In genomic region chr6:133958782-133959181, GRCh38 we compare ENCODE assay signal across 13 cellular contexts.
"Had no signal": no experiment of that assay in that cellular context is flagged by ENCODE, and none has a peak within 500 bp of the region (broad histone marks: within the 10 kb centered on the region; RNA-seq: fewer than 3 reads in every experiment).

No MANE protein-coding gene starts in this region.

- H3K27me3 Mint-ChIP-seq: activated naive CD4-positive, alpha-beta T cell treated with anti-CD3 and anti-CD28 coated beads, Interleukin-2, amount 50 U/mL, for 24 hours; naive thymus-derived CD8-positive, alpha-beta T cell; stimulated activated memory B cell treated with anti-CD40 and anti-IgM and Interleukin-4, amounts not matched to agents 10 μg/mL and 1 μg/mL and 100 μg/mL, for 72 hours had no signal

- H3K36me3 Mint-ChIP-seq: naive thymus-derived CD8-positive, alpha-beta T cell had no signal

- H3K27ac Mint-ChIP-seq: activated naive CD4-positive, alpha-beta T cell treated with anti-CD3 and anti-CD28 coated beads, Interleukin-2, amount 50 U/mL, for 24 hours; activated T-cell treated with anti-CD3 and anti-CD28 coated beads, Interleukin-2, amount 50 U/mL, for 72 hours; T-helper 2 cell treated with Interferon-gamma antibody and Interleukin-4, amounts not matched to agents 5 μg/mL and 100 μg/mL, for 36 hours had no signal

- ATAC-seq: activated CD4-positive, CD25-positive, alpha-beta regulatory T cell treated with anti-CD3 and anti-CD28 coated beads, Interleukin-2, amount 50 U/mL, for 24 hours; activated T-cell treated with anti-CD3 and anti-CD28 coated beads, Interleukin-2, amount 50 U/mL, for 72 hours; gastroesophageal sphincter; heart right ventricle; naive thymus-derived CD8-positive, alpha-beta T cell; stimulated activated memory B cell treated with anti-CD40 and anti-IgM and Interleukin-4, amounts not matched to agents 10 μg/mL and 1 μg/mL and 100 μg/mL, for 72 hours had no signal

- H3K4me3 Mint-ChIP-seq: activated naive CD4-positive, alpha-beta T cell treated with anti-CD3 and anti-CD28 coated beads, Interleukin-2, amount 50 U/mL, for 24 hours; activated T-cell treated with anti-CD3 and anti-CD28 coated beads, Interleukin-2, amount 50 U/mL, for 72 hours; stimulated activated memory B cell treated with anti-CD40 and anti-IgM and Interleukin-4, amounts not matched to agents 10 μg/mL and 1 μg/mL and 100 μg/mL, for 72 hours; T-helper 2 cell treated with Interferon-gamma antibody and Interleukin-4, amounts not matched to agents 5 μg/mL and 100 μg/mL, for 36 hours had no signal

- H3K9me3 Mint-ChIP-seq: activated naive CD4-positive, alpha-beta T cell treated with anti-CD3 and anti-CD28 coated beads, Interleukin-2, amount 50 U/mL, for 24 hours; activated T-cell treated with anti-CD3 and anti-CD28 coated beads, Interleukin-2, amount 50 U/mL, for 72 hours; naive thymus-derived CD8-positive, alpha-beta T cell; stimulated activated memory B cell treated with anti-CD40 and anti-IgM and Interleukin-4, amounts not matched to agents 10 μg/mL and 1 μg/mL and 100 μg/mL, for 72 hours; T-helper 2 cell treated with Interferon-gamma antibody and Interleukin-4, amounts not matched to agents 5 μg/mL and 100 μg/mL, for 36 hours had no signal

- DNase-seq: activated CD4-positive, alpha-beta T cell treated with anti-CD3 and anti-CD28 coated beads, Interleukin-2, amount 50 U/mL, for 1 hour; activated effector memory CD4-positive, alpha-beta T cell treated with anti-CD3 and anti-CD28 coated beads, Interleukin-2, amount 50 U/mL, for 16 hours; activated T-cell treated with anti-CD3 and anti-CD28 coated beads, Interleukin-2, amount 50 U/mL, for 72 hours; heart right ventricle; mesenchymal stem cell; naive thymus-derived CD8-positive, alpha-beta T cell; sigmoid colon; stimulated activated CD4-positive, alpha-beta T cell treated with anti-CD3 and anti-CD28 coated beads, Interleukin-4, amount 100 ng/mL, for 4 hours had no signal
